ENCODE assay signal across 8 cellular contexts in genomic region chr22:37659066-37659896, GRCh38. TPM values are rescaled to one million over a fixed set of nuclear protein-coding genes. Genes with fewer than 3 reads are reported as not detected.
DNase-seq lines count a peak whose midpoint lies in the region; ATAC-seq and TF ChIP-seq lines count a peak whose summit lies in the region.

No MANE protein-coding gene starts in this region.

- no peaks in the 10 kb centered on the region for H3K9me2 ChIP-seq in MM.1S (replicated peaks; ENCODE audit: insufficient read depth, low read length)

- H3K4me3 ChIP-seq in MM.1S (ENCODE audit: low read length) = peak overlapping the region; percentile 79
- peak overlapping the region; percentile 79 for H3K4me3 ChIP-seq in mesendoderm (ENCODE audit: low read length)
- peak overlapping the region; percentile 78 for H3K4me3 ChIP-seq in urinary bladder (ENCODE audit: low read depth, low read length)

- H3K27ac Mint-ChIP-seq in MCF 10A (ENCODE audit: low read depth, unreplicated experiment) = no peak overlapping the region

- H3K9me3 ChIP-seq in ES-I3 (ENCODE audit: control insufficient read depth, insufficient read depth, low read length) (no peaks in the 10 kb centered on the region), MM.1S (replicated peaks; ENCODE audit: insufficient read depth, low read length) (no peaks in the 10 kb centered on the region)

- ATAC-seq in GM21381 (IDR thresholded peaks at IDR 0.05; ENCODE audit: unreplicated experiment) = peak; percentile 13

- H3K27ac ChIP-seq in MM.1S (ENCODE audit: low read length) (no peak overlapping the region), mesendoderm (ENCODE audit: low read depth, low read length) (no peak overlapping the region), urinary bladder (ENCODE audit: low read depth) (no peak overlapping the region)

- peaks cover 42% of the 10 kb centered on the region for H3K79me2 ChIP-seq in MM.1S (ENCODE audit: low read length)
- H3K79me2 ChIP-seq in mesendoderm (ENCODE audit: control insufficient read depth, insufficient read depth, low read length) = peaks cover 36% of the 10 kb centered on the region

- BruUV-seq in MCF 10A (replicated peaks; lab: Mats Ljungman, UMichigan) = no TSS peak

- H2AK5ac ChIP-seq in mesendoderm (ENCODE audit: low read length) = no peak overlapping the region

- no peaks in the 10 kb centered on the region for H3K27me3 Mint-ChIP-seq in MCF 10A (ENCODE audit: insufficient read depth, unreplicated experiment)

- H3K18ac ChIP-seq in mesendoderm (ENCODE audit: low read length) = no peak overlapping the region

- H3K56ac ChIP-seq in mesendoderm (ENCODE audit: low read length) = peak overlapping the region; percentile 95

- peaks cover 4% of the 10 kb centered on the region; the same call in 1 of the 2 replicates for H3K4me1 ChIP-seq in ES-I3 (ENCODE audit: insufficient read depth, low read length)
- peaks cover 15% of the 10 kb centered on the region for H3K4me1 ChIP-seq in MM.1S (ENCODE audit: low read length)
- peaks cover 4% of the 10 kb centered on the region for H3K4me1 ChIP-seq in mesendoderm (ENCODE audit: control insufficient read depth, low read depth, low read length)
- no peaks in the 10 kb centered on the region for H3K4me1 ChIP-seq in urinary bladder (ENCODE audit: insufficient read depth)

- H3K4me2 ChIP-seq in MM.1S (ENCODE audit: low read depth, low read length) (peak overlapping the region; percentile 95), mesendoderm (ENCODE audit: low read length) (peak overlapping the region; percentile 97)

- no peak overlapping the region for H2BK5ac ChIP-seq in mesendoderm (ENCODE audit: low read length)

- no CpG with 5 or more reads among the region's 68 CpGs for WGBS in mesendoderm (ENCODE audit: extremely low coverage, insufficient coverage, low lambda C conversion rate)
- 3% methylated on average over 68 of the region's 68 CpGs for WGBS in urinary bladder

- no peak overlapping the region for H4K8ac ChIP-seq in mesendoderm (ENCODE audit: low read depth, low read length)

- H2BK120ac ChIP-seq in mesendoderm (ENCODE audit: low read depth, low read length) = no peak overlapping the region

- H3K36me3 ChIP-seq in ES-I3 (ENCODE audit: insufficient read depth, low read length) = no peaks in the 10 kb centered on the region
- H3K36me3 ChIP-seq in MM.1S (replicated peaks; ENCODE audit: insufficient read depth, low read length) = no peaks in the 10 kb centered on the region
- H3K36me3 ChIP-seq in mesendoderm (ENCODE audit: control insufficient read depth, insufficient read depth, low read length) = no peaks in the 10 kb centered on the region
- H3K36me3 ChIP-seq in urinary bladder (ENCODE audit: insufficient read depth) = no peaks in the 10 kb centered on the region

- TF ChIP-seq CTCF in MM.1S (IDR thresholded peaks at IDR 0.05; ENCODE audit: low read length) (no peak), MCF 10A (IDR thresholded peaks at IDR 0.05; ENCODE audit: unreplicated experiment) (no peak)

- H3K4me1 Mint-ChIP-seq in MCF 10A (ENCODE audit: insufficient read depth, unreplicated experiment) = peaks cover 22% of the 10 kb centered on the region

- H2BK15ac ChIP-seq in mesendoderm (replicated peaks; ENCODE audit: low read depth) = no peak overlapping the region

- POLR2A ChIA-PET in MCF 10A (lab: Yijun Ruan, JAX) = interaction anchor here (0.6 to 3.6 kb wide), 17 partner anchors 9 to 294 kb away, joined by 3 to 49 read pairs (median 10); partner anchors contain the start of genes C22orf23, GCAT, GGA1 and LGALS1

- H4K5ac ChIP-seq in mesendoderm (ENCODE audit: low read length) = no peak overlapping the region

- CTCF ChIA-PET in MCF 10A (lab: Yijun Ruan, JAX) = interaction anchor here (0.6 to 5.2 kb wide), 4 partner anchors 11 to 88 kb away, joined by 3 to 30 read pairs (median 4); no protein-coding TSS in a partner anchor

- peak overlapping the region; percentile 94 for H3K23ac ChIP-seq in mesendoderm (ENCODE audit: low read length)

- H3K27me3 ChIP-seq in MM.1S (replicated peaks; ENCODE audit: insufficient read depth, low read length) (no peaks in the 10 kb centered on the region), mesendoderm (ENCODE audit: insufficient read depth, low read length, poor library complexity) (no peaks in the 10 kb centered on the region)

- H3F3A ChIP-seq in MM.1S (ENCODE audit: insufficient read depth, low read length) = 0 out of 2 replicates have a peak, but pooled peaks cover 7% of the 10 kb centered on the region

- H3K4me3 Mint-ChIP-seq in MCF 10A (ENCODE audit: unreplicated experiment) = peak overlapping the region; percentile 89

- DNase-seq in MM.1S (peak; percentile 33), MCF 10A (ENCODE audit: unreplicated experiment) (no peak), mesendoderm (no peak), NCI-H1105 treated with DMSO at 0.1 percent for 48 hours (lab: John Stamatoyannopoulos, UW) (no peak), NCI-H2227 (lab: John Stamatoyannopoulos, UW; ENCODE audit: unreplicated experiment) (no peak)

- intact Hi-C loops in MCF 10A (cut with micrococcal nuclease) = loop anchor here (2.0 kb wide), 1 partner anchor 18 kb away; no protein-coding TSS in a partner anchor

- peaks cover 5% of the 10 kb centered on the region; the same call in 1 of the 2 replicates for H4K20me1 ChIP-seq in MM.1S (ENCODE audit: insufficient read depth, low read length)

- peak overlapping the region; percentile 71 for H3K9ac ChIP-seq in ES-I3 (ENCODE audit: low read depth, low read length)
- peak overlapping the region; percentile 63; the same call in 1 of the 2 replicates for H3K9ac ChIP-seq in MM.1S (ENCODE audit: low read length)
- H3K9ac ChIP-seq in mesendoderm (ENCODE audit: low read length) = peak overlapping the region; percentile 89

- H3K4ac ChIP-seq in mesendoderm (ENCODE audit: low read depth, low read length) = peak overlapping the region; percentile 41

- no peaks in the 10 kb centered on the region for H3K9me3 Mint-ChIP-seq in MCF 10A (ENCODE audit: unreplicated experiment)

- H3K36me3 Mint-ChIP-seq in MCF 10A (ENCODE audit: insufficient read depth, unreplicated experiment) = peaks cover 22% of the 10 kb centered on the region

- H2AFZ ChIP-seq in MM.1S (ENCODE audit: low read length) = peak overlapping the region; percentile 45; the same call in 1 of the 2 replicates

- peaks cover 25% of the 10 kb centered on the region for H3K79me1 ChIP-seq in mesendoderm (ENCODE audit: low read length)

RNA-seq across cellular contexts. Expression of gene PDXP, which starts 0.8 kb away (rescaled TPM):
- total RNA-seq in MCF 10A (2022) (10.3 and 10.5 TPM in 2 replicates), urinary bladder (3.2 TPM)
- polyA plus RNA-seq in mesendoderm (2013, experiment 1 of 2) = 20.0 TPM
- 20.2 TPM for polyA plus RNA-seq in mesendoderm (2013, experiment 2 of 2)
- polyA plus RNA-seq in urinary bladder = 15.1 TPM

RNA-seq across cellular contexts. Expression of gene LGALS1, which starts 16.2 kb away (rescaled TPM):
- 1,407 and 1,635 TPM in 2 replicates for total RNA-seq in MCF 10A (2022)
- polyA plus RNA-seq in mesendoderm (2013, experiment 1 of 2) = 18.5 TPM
- 18.7 TPM for polyA plus RNA-seq in mesendoderm (2013, experiment 2 of 2)
- 1,499 TPM for total RNA-seq in urinary bladder
- 1,781 TPM for polyA plus RNA-seq in urinary bladder

RNA-seq across cellular contexts. Expression of gene SH3BP1, which starts 19.8 kb away (rescaled TPM):
- total RNA-seq in MCF 10A (2022) (1.5 and 1.9 TPM in 2 replicates), urinary bladder (10.9 TPM)
- 19.3 TPM for polyA plus RNA-seq in mesendoderm (2013, experiment 1 of 2)
- polyA plus RNA-seq in mesendoderm (2013, experiment 2 of 2) = 19.6 TPM
- 11.3 TPM for polyA plus RNA-seq in urinary bladder

RNA-seq across cellular contexts. Expression of gene NOL12, which starts 26.9 kb away (rescaled TPM):
- 47.1 and 50.8 TPM in 2 replicates for total RNA-seq in MCF 10A (2022)
- 36.8 TPM for polyA plus RNA-seq in mesendoderm (2013, experiment 1 of 2)
- 36.3 TPM for polyA plus RNA-seq in mesendoderm (2013, experiment 2 of 2)
- total RNA-seq in urinary bladder = 8.7 TPM
- 17.9 TPM for polyA plus RNA-seq in urinary bladder

RNA-seq across cellular contexts. Expression of gene TRIOBP, which starts 37.6 kb away (rescaled TPM):
- 42.5 and 45.7 TPM in 2 replicates for total RNA-seq in MCF 10A (2022)
- polyA plus RNA-seq in mesendoderm (2013, experiment 1 of 2) = 23.7 TPM
- polyA plus RNA-seq in mesendoderm (2013, experiment 2 of 2) = 25.5 TPM
- total RNA-seq in urinary bladder = 64.2 TPM
- 140 TPM for polyA plus RNA-seq in urinary bladder
